Comparison of ENCODE assay signal across 8 cellular contexts in the genomic region with DNA sequence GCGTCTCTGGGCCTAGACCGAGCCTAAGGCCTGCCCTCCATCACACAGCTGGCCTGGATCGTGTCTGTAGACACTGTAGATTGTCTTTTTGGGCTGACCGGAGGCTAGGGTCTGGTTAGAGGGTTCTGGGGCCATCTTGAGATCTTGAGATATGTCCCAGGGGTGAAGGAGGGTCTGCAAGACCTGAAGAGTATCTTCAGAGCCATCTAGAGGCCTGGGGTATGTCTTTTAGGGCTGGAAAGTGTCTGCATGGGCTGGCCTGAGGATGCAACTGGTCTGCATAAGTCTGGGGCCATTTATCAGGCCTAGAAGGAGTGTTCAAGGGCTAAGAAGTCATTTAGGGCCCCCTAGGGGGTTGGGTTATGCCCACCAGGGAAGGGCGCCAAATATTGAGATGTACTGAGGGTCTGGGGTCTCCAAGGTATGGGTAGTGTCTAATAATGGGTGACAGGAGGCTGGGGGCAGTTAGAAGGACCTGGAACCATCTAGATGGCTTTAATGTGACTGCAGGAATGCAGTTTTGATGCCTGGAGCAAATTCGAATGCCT. TPM values are rescaled to one million over a fixed set of nuclear protein-coding genes. Genes with fewer than 3 reads are reported as not detected.
DNase-seq lines count a peak whose midpoint lies in the region; ATAC-seq and TF ChIP-seq lines count a peak whose summit lies in the region.

No MANE protein-coding gene starts in this region.

- H2BK120ac ChIP-seq in neuronal stem cell (ENCODE audit: low read depth, low read length), result no peak overlapping the region

- H3K36me3 Mint-ChIP-seq in Caco-2 (ENCODE audit: insufficient read depth, unreplicated experiment), result peaks cover 76% of the 10 kb centered on the region
- peaks cover 36% of the 10 kb centered on the region for H3K36me3 Mint-ChIP-seq in effector memory CD8-positive, alpha-beta T cell (ENCODE audit: insufficient read depth)

- no peak overlapping the region for H3K14ac ChIP-seq in neuronal stem cell (ENCODE audit: low read length)

- peak overlapping the region; percentile 70 for H2BK15ac ChIP-seq in neuronal stem cell (ENCODE audit: low read length)

- DNase-seq in Caco-2, result peak in 1 of 2 experiments; percentile 29
- DNase-seq in NCI-H69 (lab: John Stamatoyannopoulos, UW), result peak; percentile 35
- no peak for DNase-seq in effector memory CD8-positive, alpha-beta T cell
- DNase-seq in neuronal stem cell (ENCODE audit: low spot score), result no peak
- no peak for DNase-seq in H4 (ENCODE audit: low spot score)
- DNase-seq in NCI-H748 treated with DMSO at 0.1 percent for 48 hours (lab: John Stamatoyannopoulos, UW), result no peak
- no peak for DNase-seq in hypothalamus (lab: John Stamatoyannopoulos, UW)

- TF ChIP-seq CTCF in Caco-2 (IDR thresholded peaks at IDR 0.05; ENCODE audit: insufficient read depth in 1 of 2, low read depth in 1 of 2, low read length in 1 of 2, severe bottlenecking in 1 of 2, unreplicated experiment in 1 of 2), result no peak

- no peak overlapping the region for H4K8ac ChIP-seq in neuronal stem cell (ENCODE audit: low read depth, low read length)

- no peak for ATAC-seq in effector memory CD8-positive, alpha-beta T cell (replicated peaks)
- no peak for ATAC-seq in GM18873 (IDR thresholded peaks at IDR 0.05; ENCODE audit: low FRiP score, unreplicated experiment)

- peak overlapping the region; percentile 98 for H3K9ac ChIP-seq in neuronal stem cell (ENCODE audit: low read depth, low read length, poor library complexity)

- H2BK5ac ChIP-seq in neuronal stem cell (ENCODE audit: low read length), result peak overlapping the region; percentile 82

- H3K27ac Mint-ChIP-seq in Caco-2 (ENCODE audit: unreplicated experiment), result peak overlapping the region; percentile 100
- peak overlapping the region; percentile 97 to 98 for H3K27ac Mint-ChIP-seq in effector memory CD8-positive, alpha-beta T cell

- H3K4me2 ChIP-seq in neuronal stem cell (ENCODE audit: insufficient read depth, low read length, poor library complexity, severe bottlenecking), result peak overlapping the region; percentile 84

- CTCF ChIA-PET in Caco-2 (lab: Charles Lee), result interaction anchor here (1.0 to 1.4 kb wide), 3 partner anchors 33 to 72 kb away, joined by 4 to 7 read pairs (median 7); no protein-coding TSS in a partner anchor

- no TSS peak for BruUV-seq in Caco-2 (replicated peaks; lab: Mats Ljungman, UMichigan)

- H3K4me3 ChIP-seq in Caco-2 (ENCODE audit: low read depth, low read length) (peak overlapping the region; percentile 98), neuronal stem cell (ENCODE audit: low read length in 2 of 2) (peak overlapping the region; percentile 93 to 100)

- peak overlapping the region; percentile 97 for H3K18ac ChIP-seq in neuronal stem cell (ENCODE audit: low read length)

- peak overlapping the region; percentile 44 for H3K27ac ChIP-seq in neuronal stem cell (replicated peaks; ENCODE audit: low read length)

- H3K23ac ChIP-seq in neuronal stem cell (ENCODE audit: low read depth, low read length, poor library complexity), result no peak overlapping the region

- no peaks in the 10 kb centered on the region for H3K9me3 ChIP-seq in Caco-2
- no peaks in the 10 kb centered on the region for H3K9me3 ChIP-seq in neuronal stem cell (replicated peaks in 1 of 2; ENCODE audit: control insufficient read depth in 2 of 2, insufficient read depth in 1 of 2, low read depth in 1 of 2, low read length in 2 of 2)

- no CpG with 5 or more reads among the region's 6 CpGs for WGBS in neuronal stem cell (ENCODE audit: extremely low coverage in 2 of 2, insufficient read length in 2 of 2, insufficient replicate concordance in 1 of 2), 2 donors

- no peak overlapping the region for H4K91ac ChIP-seq in neuronal stem cell (ENCODE audit: low read depth, low read length, poor library complexity)

- no peak overlapping the region for H2BK12ac ChIP-seq in neuronal stem cell (ENCODE audit: low read length)

- H2AK5ac ChIP-seq in neuronal stem cell (ENCODE audit: low read depth, low read length), result peak overlapping the region; percentile 4

- H3K79me1 ChIP-seq in neuronal stem cell (ENCODE audit: low read depth, low read length), result peaks cover 29% of the 10 kb centered on the region

- POLR2A ChIA-PET in Caco-2 (lab: Charles Lee), result interaction anchor here (0.6 to 1.5 kb wide), 9 partner anchors 10 to 207 kb away, joined by 3 to 18 read pairs (median 6); partner anchors contain the start of genes PRMT1 and RPS11

- no peaks in the 10 kb centered on the region for H3K27me3 Mint-ChIP-seq in Caco-2 (ENCODE audit: insufficient read depth, unreplicated experiment)
- no peaks in the 10 kb centered on the region for H3K27me3 Mint-ChIP-seq in effector memory CD8-positive, alpha-beta T cell

- H3K4me1 ChIP-seq in Caco-2 (peaks cover 7% of the 10 kb centered on the region), neuronal stem cell (ENCODE audit: control insufficient read depth in 2 of 2, insufficient read depth in 1 of 2, low read depth in 1 of 2, low read length in 2 of 2) (peaks cover 10 to 30% of the 10 kb centered on the region in 2 donors)

- H3K4ac ChIP-seq in neuronal stem cell (ENCODE audit: low read length), result no peak overlapping the region

- H3K9me3 Mint-ChIP-seq in Caco-2 (ENCODE audit: unreplicated experiment), result no peaks in the 10 kb centered on the region
- H3K9me3 Mint-ChIP-seq in effector memory CD8-positive, alpha-beta T cell, result no peaks in the 10 kb centered on the region

- H3K4me1 Mint-ChIP-seq in Caco-2 (ENCODE audit: low read depth, unreplicated experiment), result peaks cover 40% of the 10 kb centered on the region
- peaks cover 57 to 58% of the 10 kb centered on the region in 2 donors for H3K4me1 Mint-ChIP-seq in effector memory CD8-positive, alpha-beta T cell (ENCODE audit: low read depth in 2 of 2)

- H3K36me3 ChIP-seq in Caco-2 (ENCODE audit: control insufficient read depth, insufficient read depth, low read length), result peaks cover 3% of the 10 kb centered on the region
- H3K36me3 ChIP-seq in neuronal stem cell (replicated peaks in 1 of 2; ENCODE audit: control insufficient read depth in 2 of 2, insufficient read depth in 2 of 2, low read length in 2 of 2), result peaks cover 28 to 38% of the 10 kb centered on the region in 2 donors

- no peaks in the 10 kb centered on the region for H3K27me3 ChIP-seq in Caco-2 (replicated peaks; ENCODE audit: control insufficient read depth, insufficient read depth, low read length)
- no peaks in the 10 kb centered on the region for H3K27me3 ChIP-seq in neuronal stem cell (ENCODE audit: control insufficient read depth in 3 of 3, insufficient read depth in 3 of 3, low read depth in 1 of 3, low read length in 3 of 3)

- H3K4me3 Mint-ChIP-seq in Caco-2 (ENCODE audit: unreplicated experiment), result peak overlapping the region; percentile 91
- peak overlapping the region; percentile 97 to 99 for H3K4me3 Mint-ChIP-seq in effector memory CD8-positive, alpha-beta T cell

- intact Hi-C loops in Caco-2 (cut with micrococcal nuclease; ENCODE audit: unreplicated experiment), result loop anchor here (1.0 kb wide), 1 partner anchor 146 kb away; the partner anchor contains the start of gene RPS11

- peak overlapping the region; percentile 74 for H2AFZ ChIP-seq in neuronal stem cell (ENCODE audit: low read length)

RNA-seq across cellular contexts. Expression of gene SCAF1, which starts 0.6 kb away (rescaled TPM):
- 83.4 and 89.5 TPM in 2 replicates for total RNA-seq in Caco-2 (2022)
- 46.4 TPM for polyA plus RNA-seq in neuronal stem cell (2013, experiment 1 of 2)
- 48.0 TPM for polyA plus RNA-seq in neuronal stem cell (2013, experiment 2 of 2)
- 13.9 and 17.5 TPM in 2 replicates for total RNA-seq in H4 (2014; rRNA removed; shearing (Covaris generic))

RNA-seq across cellular contexts. Expression of gene RRAS, which starts 2.6 kb away (rescaled TPM):
- 10.6 and 11.3 TPM in 2 replicates for total RNA-seq in Caco-2 (2022)
- polyA plus RNA-seq in neuronal stem cell (2013, experiment 1 of 2), result 24.4 TPM
- polyA plus RNA-seq in neuronal stem cell (2013, experiment 2 of 2), result 23.5 TPM
- 21.5 and 22.7 TPM in 2 replicates for total RNA-seq in H4 (2014; rRNA removed; shearing (Covaris generic))

RNA-seq across cellular contexts. Expression of gene IRF3, which starts 23.1 kb away (rescaled TPM):
- 125 and 131 TPM in 2 replicates for total RNA-seq in Caco-2 (2022)
- 68.3 TPM for polyA plus RNA-seq in neuronal stem cell (2013, experiment 1 of 2)
- polyA plus RNA-seq in neuronal stem cell (2013, experiment 2 of 2), result 66.0 TPM
- total RNA-seq in H4 (2014; rRNA removed; shearing (Covaris generic)), result 123 and 133 TPM in 2 replicates

RNA-seq across cellular contexts. Expression of gene BCL2L12, which starts 23.2 kb away (rescaled TPM):
- total RNA-seq in Caco-2 (2022), result 103 and 111 TPM in 2 replicates
- polyA plus RNA-seq in neuronal stem cell (2013, experiment 1 of 2), result 124 TPM
- polyA plus RNA-seq in neuronal stem cell (2013, experiment 2 of 2), result 114 TPM
- 9.0 and 14.8 TPM in 2 replicates for total RNA-seq in H4 (2014; rRNA removed; shearing (Covaris generic))

RNA-seq across cellular contexts. Expression of gene PRMT1, which starts 34.5 kb away (rescaled TPM):
- total RNA-seq in Caco-2 (2022), result 326 and 343 TPM in 2 replicates
- polyA plus RNA-seq in neuronal stem cell (2013, experiment 1 of 2), result 433 TPM
- 420 TPM for polyA plus RNA-seq in neuronal stem cell (2013, experiment 2 of 2)
- 629 and 716 TPM in 2 replicates for total RNA-seq in H4 (2014; rRNA removed; shearing (Covaris generic))
